2 cellular contexts compared by ENCODE assay signal in the genomic region with DNA sequence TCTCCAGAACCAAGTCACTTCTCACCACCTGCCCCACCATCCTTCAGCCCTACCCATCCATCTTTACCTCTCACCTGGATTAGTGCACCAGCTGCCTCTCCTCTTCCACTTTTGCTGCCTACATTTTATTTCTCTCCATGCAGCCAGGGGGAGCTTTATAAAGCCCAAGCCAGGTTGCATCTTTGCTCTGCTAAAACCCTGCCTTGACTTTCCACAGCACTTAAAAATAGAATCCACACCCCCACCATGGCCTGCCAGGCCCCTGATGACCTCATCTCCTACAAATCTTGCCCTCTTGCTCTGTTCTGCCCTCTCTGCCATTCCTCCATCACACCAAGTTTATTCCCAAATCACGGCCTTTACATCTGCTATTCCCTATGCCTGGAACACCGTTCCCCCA.
TF ChIP-seq lines count a peak whose summit lies in the region.

No MANE protein-coding gene starts in this region.

TF ChIP-seq in endothelial cell of umbilical vein, 7 proteins besides CTCF, POLR2A, EP300 and RAD21:
- no peak for TF ChIP-seq JUN (IDR thresholded peaks at IDR 0.05; ENCODE audit: borderline replicate concordance, insufficient read depth, insufficient read length, low read depth)
- TF ChIP-seq MYC (IDR thresholded peaks at IDR 0.05; ENCODE audit: low read depth, low read length) = no peak
- TF ChIP-seq POLR2AphosphoS5 (IDR thresholded peaks at IDR 0.05; ENCODE audit: insufficient read depth, low read depth, low read length) = no peak
- no peak for TF ChIP-seq GATA2 (IDR thresholded peaks at IDR 0.05; ENCODE audit: insufficient read depth, insufficient read length, low read depth, low read length)
- no peak for TF ChIP-seq FOS (IDR thresholded peaks at IDR 0.05; ENCODE audit: borderline replicate concordance, insufficient read depth, low read length)
- no peak for TF ChIP-seq EZH2 (IDR thresholded peaks at IDR 0.05; ENCODE audit: borderline replicate concordance, low read depth, low read length, severe bottlenecking)
- TF ChIP-seq, protein P1, sequence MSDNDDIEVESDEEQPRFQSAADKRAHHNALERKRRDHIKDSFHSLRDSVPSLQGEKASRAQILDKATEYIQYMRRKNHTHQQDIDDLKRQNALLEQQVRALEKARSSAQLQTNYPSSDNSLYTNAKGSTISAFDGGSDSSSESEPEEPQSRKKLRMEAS (IDR thresholded peaks at IDR 0.05; ENCODE audit: insufficient read depth, insufficient read length) = no peak

TF ChIP-seq in GM12891, 5 proteins besides CTCF, POLR2A, EP300 and RAD21:
- no peak for TF ChIP-seq PAX5 (IDR thresholded peaks at IDR 0.05; ENCODE audit: insufficient read depth, low read length, severe bottlenecking)
- TF ChIP-seq POLR2AphosphoS5 (IDR thresholded peaks at IDR 0.05; ENCODE audit: low read depth, low read length) = no peak
- TF ChIP-seq TAF1 (IDR thresholded peaks at IDR 0.05; ENCODE audit: low read depth, low read length) = no peak
- no peak for TF ChIP-seq SPI1 (IDR thresholded peaks at IDR 0.05; ENCODE audit: low read depth, low read length)
- no peak for TF ChIP-seq POU2F2 (IDR thresholded peaks at IDR 0.05; ENCODE audit: low read depth, low read length)
